8 cellular contexts compared by ENCODE assay signal in the genomic region with DNA sequence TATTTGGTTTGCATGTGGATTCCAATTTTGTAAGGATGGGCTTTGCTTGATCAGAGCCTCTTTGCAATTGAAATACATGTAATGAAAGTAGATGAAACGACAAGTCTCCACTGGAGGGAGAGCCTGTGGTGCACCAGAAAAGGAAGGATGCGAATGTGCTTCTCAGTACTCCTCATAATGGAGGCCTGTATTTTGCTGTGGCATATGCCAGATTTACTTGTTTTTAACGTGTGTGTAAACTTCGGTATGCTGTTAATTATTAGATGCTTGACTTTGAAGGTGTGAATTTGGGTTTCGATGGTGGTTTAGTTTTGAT. TPM values are rescaled to one million over a fixed set of nuclear protein-coding genes. Genes with fewer than 3 reads are reported as not detected.
DNase-seq lines count a peak whose midpoint lies in the region; TF ChIP-seq lines count a peak whose summit lies in the region.

No MANE protein-coding gene starts in this region.

- H3K4me1 ChIP-seq in right atrium auricular region = peaks cover 0 to 67% of the 10 kb centered on the region in 2 donors
- H3K4me1 ChIP-seq in esophagus squamous epithelium = peaks cover 0 to 83% (median 25%) of the 10 kb centered on the region in 3 donors

- peak in 1 of 2 donors; percentile 52 for TF ChIP-seq CTCF in right atrium auricular region (IDR thresholded peaks at IDR 0.05)
- TF ChIP-seq CTCF in WI38 (IDR thresholded peaks at IDR 0.05; ENCODE audit: low read depth, low read length) = no peak
- TF ChIP-seq CTCF in esophagus squamous epithelium (IDR thresholded peaks at IDR 0.05) = peak in 5 of 6 experiments; percentile 5 to 31 (median 12)
- TF ChIP-seq CTCF in progenitor cell of endocrine pancreas (IDR thresholded peaks at IDR 0.05; ENCODE audit: unreplicated experiment) = no peak

- no peak for TF ChIP-seq POLR2A in esophagus squamous epithelium (IDR thresholded peaks at IDR 0.05)

- intact Hi-C loops in cardiac septum (cut with DNase I) = loop anchor here (2.0 kb wide), 2 partner anchors 57 to 291 kb away; no protein-coding TSS in a partner anchor
- intact Hi-C loops in esophagus squamous epithelium (cut with DNase I) = no loop called here

- H3K27me3 Mint-ChIP-seq in progenitor cell of endocrine pancreas = no peaks in the 10 kb centered on the region

- no peaks in the 10 kb centered on the region for H3K27me3 ChIP-seq in right atrium auricular region
- no peaks in the 10 kb centered on the region for H3K27me3 ChIP-seq in esophagus squamous epithelium

- peak overlapping the region; percentile 95 to 97 for H3K4me3 ChIP-seq in right atrium auricular region
- peak overlapping the region; percentile 83 for H3K4me3 ChIP-seq in WI38 (ENCODE audit: low read depth, low read length)
- peak overlapping the region in 2 of 4 donors; percentile 91 to 93 for H3K4me3 ChIP-seq in esophagus squamous epithelium

- 32 to 38% methylated on average over 5 of the region's 5 CpGs for WGBS in esophagus squamous epithelium, 2 donors

- H3K27ac ChIP-seq in right atrium auricular region = peak overlapping the region; percentile 37 to 99
- H3K27ac ChIP-seq in esophagus squamous epithelium = no peak overlapping the region

- peaks cover 21% of the 10 kb centered on the region for H3K36me3 ChIP-seq in right atrium auricular region
- H3K36me3 ChIP-seq in esophagus squamous epithelium = no peaks in the 10 kb centered on the region

- no peak for DNase-seq in right atrium auricular region (ENCODE audit: low spot score)
- DNase-seq in cardiac septum (ENCODE audit: low spot score) = no peak
- peak; percentile 67 for DNase-seq in HT-29 (ENCODE audit: low spot score)
- DNase-seq in esophagus squamous epithelium (lab: John Stamatoyannopoulos, UW) = no peak
- DNase-seq in progenitor cell of endocrine pancreas (ENCODE audit: low spot score, unreplicated experiment) = no peak
- no peak for DNase-seq in NCI-H187 treated with DMSO at 0.1 percent for 48 hours (lab: John Stamatoyannopoulos, UW)
- no peak for DNase-seq in HK-2 (ENCODE audit: unreplicated experiment)

- peak overlapping the region; percentile 91 for H3K4me3 Mint-ChIP-seq in progenitor cell of endocrine pancreas (ENCODE audit: low read depth)

- peaks cover 27% of the 10 kb centered on the region for H3K4me1 Mint-ChIP-seq in progenitor cell of endocrine pancreas (ENCODE audit: low read depth)

- peak overlapping the region; percentile 11 for H3K27ac Mint-ChIP-seq in progenitor cell of endocrine pancreas

- H3K36me3 Mint-ChIP-seq in progenitor cell of endocrine pancreas (ENCODE audit: insufficient read depth) = peaks cover 14% of the 10 kb centered on the region

- H3K9me3 ChIP-seq in right atrium auricular region = no peaks in the 10 kb centered on the region
- H3K9me3 ChIP-seq in esophagus squamous epithelium = no peaks in the 10 kb centered on the region

- no peaks in the 10 kb centered on the region for H3K9me3 Mint-ChIP-seq in progenitor cell of endocrine pancreas (ENCODE audit: low read depth)

RNA-seq across cellular contexts. Expression of a gene that starts 2.8 kb away (rescaled TPM):
- 10 to 100 TPM; 55.1 to 86.6 TPM for total RNA-seq in right atrium auricular region
- 56.0 TPM for total RNA-seq in cardiac septum
- 55.1 and 67.1 TPM in 2 replicates for total RNA-seq in HT-29 (2014; rRNA removed; shearing (Covaris generic))
- total RNA-seq in esophagus squamous epithelium = 10 to 100 TPM; 14.9 to 22.1 (median 15.7) TPM
- total RNA-seq in progenitor cell of endocrine pancreas = 45.0 and 48.1 TPM in 2 replicates

Comparison
In these comparisons a context has a peak if more than half of its experiments do, and no peak if none do; other contexts are left out.
1. H3K27ac ChIP-seq: peak in right atrium auricular region (2 of 2); none in esophagus squamous epithelium (0 of 4).
2. CTCF ChIP-seq: peak in esophagus squamous epithelium (5 of 6); none in WI38 (single experiment) and progenitor cell of endocrine pancreas (single experiment).